ENCODE assay signal across 8 cellular contexts in genomic region chr6:109008951-109009760, GRCh38.
DNase-seq lines count a peak whose midpoint lies in the region; ATAC-seq and TF ChIP-seq lines count a peak whose summit lies in the region.

No MANE protein-coding gene starts in this region.

- TF ChIP-seq CTCF in BE2C (IDR thresholded peaks at IDR 0.05; ENCODE audit: low read depth, low read length) (no peak), lower lobe of right lung (IDR thresholded peaks at IDR 0.05) (peak; percentile 22)
- TF ChIP-seq CTCF in activated CD8-positive, alpha-beta T cell treated with anti-CD3 and anti-CD28 coated beads for 36 hours (IDR thresholded peaks at IDR 0.05), result no peak

- intact Hi-C loops in activated CD8-positive, alpha-beta T cell treated with anti-CD3 and anti-CD28 coated beads for 36 hours (cut with micrococcal nuclease), result loop anchor here (5.0 kb wide), 1 partner anchor 53 kb away; no protein-coding TSS in a partner anchor
- intact Hi-C loops in lower lobe of right lung (cut with DNase I), result no loop called here

- H3K4me1 ChIP-seq in BE2C (no peaks in the 10 kb centered on the region; the same call in none of the 2 replicates), lower lobe of right lung (peaks cover 37% of the 10 kb centered on the region)

- H3K36me3 ChIP-seq in BE2C, result no peaks in the 10 kb centered on the region
- no peaks in the 10 kb centered on the region for H3K36me3 ChIP-seq in lower lobe of right lung

- no peaks in the 10 kb centered on the region for H3K27me3 ChIP-seq in BE2C
- no peaks in the 10 kb centered on the region for H3K27me3 ChIP-seq in lower lobe of right lung (ENCODE audit: low read depth)

- H3K9me3 ChIP-seq in BE2C (no peaks in the 10 kb centered on the region), lower lobe of right lung (no peaks in the 10 kb centered on the region)

- CTCF ChIA-PET in activated CD8-positive, alpha-beta T cell treated with anti-CD3 and anti-CD28 coated beads for 36 hours (lab: Charles Lee), result interaction anchor here (1.0 to 3.9 kb wide), 5 partner anchors 9 to 374 kb away, joined by 3 to 15 read pairs (median 4); partner anchors contain the start of gene SESN1

- POLR2A ChIA-PET in activated CD8-positive, alpha-beta T cell treated with anti-CD3 and anti-CD28 coated beads for 36 hours (lab: Charles Lee), result interaction anchor here (0.6 to 1.7 kb wide), 4 partner anchors 10 to 165 kb away, joined by 3 read pairs; no protein-coding TSS in a partner anchor

- peaks cover 58% of the 10 kb centered on the region for H3K4me1 Mint-ChIP-seq in activated CD8-positive, alpha-beta T cell treated with anti-CD3 and anti-CD28 coated beads for 36 hours (ENCODE audit: low read depth)

- no peaks in the 10 kb centered on the region for H3K9me3 Mint-ChIP-seq in activated CD8-positive, alpha-beta T cell treated with anti-CD3 and anti-CD28 coated beads for 36 hours

- ATAC-seq in GM19328 (IDR thresholded peaks at IDR 0.05; ENCODE audit: unreplicated experiment) (peak; percentile 96), HG03520 (IDR thresholded peaks at IDR 0.05; ENCODE audit: unreplicated experiment) (peak; percentile 90), lower lobe of right lung (peak; percentile 98 to 99)
- ATAC-seq in activated CD8-positive, alpha-beta T cell treated with anti-CD3 and anti-CD28 coated beads for 36 hours, result peak; percentile 94

- no peaks in the 10 kb centered on the region for H3K27me3 Mint-ChIP-seq in activated CD8-positive, alpha-beta T cell treated with anti-CD3 and anti-CD28 coated beads for 36 hours

- H3K4me3 ChIP-seq in BE2C (ENCODE audit: low read depth, low read length) (peak overlapping the region; percentile 74), lower lobe of right lung (peak overlapping the region; percentile 87)

- DNase-seq in BE2C (peak; percentile 98), NCI-H774 (lab: John Stamatoyannopoulos, UW) (peak; percentile 97), ecto neural progenitor cell (ENCODE audit: low spot score) (peak; percentile 94), lower lobe of right lung (peak; percentile 98)
- DNase-seq in activated CD8-positive, alpha-beta T cell treated with anti-CD3 and anti-CD28 coated beads for 36 hours, result peak; percentile 93
- DNase-seq in stimulated activated CD4-positive, alpha-beta T cell treated with anti-CD3 and anti-CD28 coated beads, Interleukin-4, amount 100 ng/mL, for 48 hours (ENCODE audit: low read depth in 2 of 2), result peak; percentile 88 to 89

- peak overlapping the region; percentile 98 for H3K27ac ChIP-seq in lower lobe of right lung

- peak overlapping the region; percentile 97 for H3K27ac Mint-ChIP-seq in activated CD8-positive, alpha-beta T cell treated with anti-CD3 and anti-CD28 coated beads for 36 hours

- H3K36me3 Mint-ChIP-seq in activated CD8-positive, alpha-beta T cell treated with anti-CD3 and anti-CD28 coated beads for 36 hours (ENCODE audit: low read depth), result no peaks in the 10 kb centered on the region

- H3K4me3 Mint-ChIP-seq in activated CD8-positive, alpha-beta T cell treated with anti-CD3 and anti-CD28 coated beads for 36 hours, result peak overlapping the region; percentile 94

Comparison
In these comparisons a context has a peak if more than half of its experiments do, and no peak if none do; other contexts are left out.
1. Peak in every context shown above with its lines: DNase-seq, ATAC-seq, H3K4me3 ChIP-seq and H3K27ac ChIP-seq.